In the genomic region with DNA sequence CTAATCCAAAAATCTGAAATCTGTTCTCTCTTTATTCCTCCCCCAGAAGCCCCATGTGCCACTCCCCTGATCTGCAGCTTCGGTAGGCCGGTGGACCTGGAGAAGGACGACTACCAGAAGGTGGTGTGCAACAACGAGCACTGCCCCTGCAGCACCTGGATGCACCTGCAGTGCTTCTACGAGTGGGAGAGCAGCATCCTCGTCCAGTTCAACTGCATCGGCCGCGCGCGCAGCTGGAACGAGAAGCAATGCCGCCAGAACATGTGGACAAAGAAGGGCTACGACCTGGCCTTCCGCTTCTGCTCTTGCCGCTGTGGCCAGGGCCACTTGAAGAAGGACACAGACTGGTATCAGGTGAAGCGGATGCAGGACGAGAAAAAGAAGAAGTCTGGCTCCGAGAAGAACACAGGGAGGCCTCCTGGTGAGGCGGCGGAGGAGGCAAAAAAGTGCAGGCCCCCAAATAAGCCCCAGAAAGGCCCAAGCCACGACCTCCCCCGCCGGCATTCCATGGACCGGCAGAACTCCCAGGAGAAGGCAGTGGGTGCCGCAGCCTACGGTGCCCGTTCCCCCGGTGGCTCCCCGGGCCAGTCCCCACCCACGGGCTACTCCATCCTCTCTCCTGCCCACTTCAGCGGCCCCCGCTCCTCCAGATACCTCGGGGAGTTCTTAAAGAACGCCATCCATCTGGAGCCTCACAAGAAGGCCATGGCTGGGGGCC, we compare ENCODE assay signal across 17 cellular contexts.
"Had no signal": no experiment of that assay in that cellular context is flagged by ENCODE, and none has a peak within 500 bp of the region (broad histone marks: within the 10 kb centered on the region; RNA-seq: fewer than 3 reads in every experiment).

No MANE protein-coding gene starts in this region.

- H3K4me3 ChIP-seq: cardiac muscle cell, left ventricle myocardium inferior, sigmoid colon had no signal

- DNase-seq: activated CD4-positive, alpha-beta T cell treated with anti-CD3 and anti-CD28 coated beads for 36 hours; activated CD8-positive, alpha-beta memory T cell treated with anti-CD3 and anti-CD28 coated beads for 24 hours; activated naive CD4-positive, alpha-beta T cell treated with anti-CD3 and anti-CD28 coated beads, Interleukin-2, amount 50 U/mL, for 16 hours; amniotic stem cell; dermis blood vessel endothelial cell; effector memory CD4-positive, alpha-beta T cell; immature natural killer cell; kidney glomerular epithelial cell; left ventricle myocardium inferior; sigmoid colon; SK-N-SH; stimulated activated CD4-positive, alpha-beta T cell treated with anti-CD3 and anti-CD28 coated beads, Interleukin-4, amount 100 ng/mL, for 24 hours; stimulated activated naive CD4-positive, alpha-beta T cell had no signal

- H3K27me3 Mint-ChIP-seq: activated CD4-positive, alpha-beta T cell treated with anti-CD3 and anti-CD28 coated beads for 36 hours; natural killer cell treated with Interleukin-12 subunit alpha and Interleukin-12 subunit beta and Interleukin-15 and Interleukin-18, amount 100 ng/mL, for 72 hours had no signal

- H3K4me2 ChIP-seq: SK-N-SH had no signal

- H3K27ac Mint-ChIP-seq: activated T-helper 2 cell treated with anti-CD3 and anti-CD28 coated beads, Interferon-gamma antibody, Interleukin-2, Interleukin-4, amounts not matched to agents 10 μg/mL and 5 μg/mL and 100 μg/mL, durations not matched to agents 14 hours and 24 hours and 36 hours; WTC11 had no signal

- H3K9me3 ChIP-seq: left ventricle myocardium inferior, sigmoid colon, SK-N-SH had no signal

- H3K9ac ChIP-seq: SK-N-SH had no signal

- H3K27me3 ChIP-seq: cardiac muscle cell, sigmoid colon had no signal

- H3K4me3 Mint-ChIP-seq: activated CD4-positive, alpha-beta T cell treated with anti-CD3 and anti-CD28 coated beads for 36 hours; immature natural killer cell; natural killer cell treated with Interleukin-12 subunit alpha and Interleukin-12 subunit beta and Interleukin-15 and Interleukin-18, amount 100 ng/mL, for 72 hours; WTC11 had no signal

- H3K9me3 Mint-ChIP-seq: activated T-helper 2 cell treated with anti-CD3 and anti-CD28 coated beads, Interferon-gamma antibody, Interleukin-2, Interleukin-4, amounts not matched to agents 10 μg/mL and 5 μg/mL and 100 μg/mL, durations not matched to agents 14 hours and 24 hours and 36 hours; immature natural killer cell; natural killer cell treated with Interleukin-12 subunit alpha and Interleukin-12 subunit beta and Interleukin-15 and Interleukin-18, amount 100 ng/mL, for 72 hours; WTC11 had no signal

- ATAC-seq: activated CD4-positive, alpha-beta T cell treated with anti-CD3 and anti-CD28 coated beads for 36 hours; natural killer cell treated with Interleukin-12 subunit alpha and Interleukin-12 subunit beta and Interleukin-15 and Interleukin-18, amount 100 ng/mL, for 72 hours; WTC11 had no signal

- H3K27ac ChIP-seq: cardiac muscle cell, left ventricle myocardium inferior, sigmoid colon had no signal
